In the genomic region with DNA sequence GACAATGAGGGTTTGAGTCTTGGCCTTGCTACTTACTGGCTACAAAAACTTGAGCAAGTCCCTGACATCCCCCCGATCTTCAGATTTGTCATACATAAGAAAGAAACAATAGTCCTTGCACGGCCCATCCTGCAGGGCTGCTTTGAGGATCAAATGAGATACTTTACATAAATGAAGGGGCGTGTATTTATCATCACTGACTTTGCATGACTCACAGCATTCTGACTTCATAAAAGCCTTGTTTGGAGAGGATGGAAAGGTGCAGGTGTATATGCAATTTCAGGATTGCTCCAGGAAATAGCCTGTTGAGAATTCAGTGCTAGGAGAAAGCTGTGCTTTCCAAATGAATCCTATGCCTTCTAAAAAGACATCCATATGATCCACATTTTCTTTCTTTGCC, we compare ENCODE assay signal across 22 cellular contexts.
A peak's percentile ranks its signal among the peaks of the same experiment; 100 is the strongest.
DNase-seq lines count a peak whose midpoint lies in the region; ATAC-seq, FAIRE-seq and TF ChIP-seq lines count a peak whose summit lies in the region.
"Had no signal": no experiment of that assay in that cellular context is flagged by ENCODE, and none has a peak within 500 bp of the region (broad histone marks: within the 10 kb centered on the region; RNA-seq: fewer than 3 reads in every experiment).

No MANE protein-coding gene starts in this region.

- H3K9ac ChIP-seq in neural progenitor cell: no peak overlapping the region

- DNase-seq in SIG-M5 treated with dmso at 0.1 percent for 504 hours (lab: John Stamatoyannopoulos, UW; ENCODE audit: unreplicated experiment) (peak; percentile 9), SIG-M5 (lab: John Stamatoyannopoulos, UW) (no peak), NCI-H69 (lab: John Stamatoyannopoulos, UW) (peak; percentile 0), bronchial epithelial cell (ENCODE audit: low read depth) (peak; percentile 83), neural progenitor cell (ENCODE audit: low spot score) (no peak)
- DNase-seq: DMS79 treated with DMSO at 0.1 percent for 48 hours, GDM1, KBM-7, NCI-H146, NCI-H2081 treated with DMSO at 0.1 percent for 48 hours, NCI-H2227 treated with DMSO at 0.1 percent for 48 hours, NCI-H82, SJCRH30 had no signal

- no peaks in the 10 kb centered on the region for H3K4me1 ChIP-seq in neural progenitor cell
- H3K4me1 ChIP-seq: SJCRH30 had no signal

- no peaks in the 10 kb centered on the region for H4K20me1 ChIP-seq in neural progenitor cell (ENCODE audit: low read depth)

- H3K27ac ChIP-seq in neural progenitor cell: no peak overlapping the region
- H3K27ac ChIP-seq: C4-2B, SJCRH30 had no signal

- H3K9me3 Mint-ChIP-seq in neural progenitor cell: peaks cover 8% of the 10 kb centered on the region
- H3K9me3 Mint-ChIP-seq: GM23338; T-helper 2 cell treated with Interferon-gamma antibody and Interleukin-4, amounts not matched to agents 5 μg/mL and 100 μg/mL, for 36 hours had no signal

- H3K9me3 ChIP-seq in neural progenitor cell (ENCODE audit: low read depth): no peaks in the 10 kb centered on the region
- H3K9me3 ChIP-seq: SJCRH30 had no signal

- H3F3A ChIP-seq in neural progenitor cell (ENCODE audit: low read depth): no peaks in the 10 kb centered on the region

- H3K36me3 ChIP-seq in bronchial epithelial cell (ENCODE audit: control insufficient read depth, insufficient read depth, low read length) (no peaks in the 10 kb centered on the region), neural progenitor cell (no peaks in the 10 kb centered on the region)
- H3K36me3 ChIP-seq: SJCRH30 had no signal

- H3K4me2 ChIP-seq in neural progenitor cell: no peak overlapping the region
- H3K4me2 ChIP-seq: GM23338 had no signal

- no peaks in the 10 kb centered on the region for H3K36me3 Mint-ChIP-seq in neural progenitor cell

- H3K27me3 ChIP-seq in bronchial epithelial cell (ENCODE audit: control insufficient read depth, insufficient read depth, low read length) (no peaks in the 10 kb centered on the region), neural progenitor cell (no peaks in the 10 kb centered on the region)
- H3K27me3 ChIP-seq: SJCRH30 had no signal

- peaks cover 5% of the 10 kb centered on the region for H3K27me3 Mint-ChIP-seq in neural progenitor cell (ENCODE audit: insufficient read depth, low read depth)

- FAIRE-seq in bronchial epithelial cell (lab: Jason Lieb, UNC): no peak
- FAIRE-seq: GM12878, GM18507 had no signal

- ATAC-seq in HG03139 (IDR thresholded peaks at IDR 0.05; ENCODE audit: unreplicated experiment) (no peak), GM21515 (IDR thresholded peaks at IDR 0.05; ENCODE audit: unreplicated experiment) (no peak), HG02973 (IDR thresholded peaks at IDR 0.05; ENCODE audit: unreplicated experiment) (no peak)
- ATAC-seq: GM12878, GM23338, HCT116 had no signal

- H3K4me3 ChIP-seq in bronchial epithelial cell (ENCODE audit: low read depth, low read length) (no peak overlapping the region), neural progenitor cell (no peak overlapping the region)
- H3K4me3 ChIP-seq: GM12878, GM23338, SJCRH30 had no signal

- peaks cover 2% of the 10 kb centered on the region for H3K4me1 Mint-ChIP-seq in neural progenitor cell

- TF ChIP-seq CTCF in bronchial epithelial cell (IDR thresholded peaks at IDR 0.05; ENCODE audit: insufficient read depth, low read length, severe bottlenecking): no peak
- TF ChIP-seq CTCF in neural progenitor cell (IDR thresholded peaks at IDR 0.05): no peak

- H3K79me2 ChIP-seq in neural progenitor cell (ENCODE audit: low read depth): no peaks in the 10 kb centered on the region

- peak overlapping the region; percentile 18 for H2AFZ ChIP-seq in neural progenitor cell (replicated peaks)
- H2AFZ ChIP-seq: GM23338 had no signal

- H3K4me3 Mint-ChIP-seq in neural progenitor cell: no peak overlapping the region
- H3K4me3 Mint-ChIP-seq: GM23338; T-helper 2 cell treated with Interferon-gamma antibody and Interleukin-4, amounts not matched to agents 5 μg/mL and 100 μg/mL, for 36 hours had no signal

- no peak overlapping the region for H3K27ac Mint-ChIP-seq in neural progenitor cell
- H3K27ac Mint-ChIP-seq: GM23338; T-helper 2 cell treated with Interferon-gamma antibody and Interleukin-4, amounts not matched to agents 5 μg/mL and 100 μg/mL, for 36 hours had no signal

Comparison
In these comparisons a context has a peak if more than half of its experiments do, and no peak if none do; other contexts are left out.
1. DNase-seq: peak in SIG-M5 treated with dmso at 0.1 percent for 504 hours (single experiment), NCI-H69 (single experiment) and bronchial epithelial cell (single experiment); none in SIG-M5 (single experiment) and neural progenitor cell (single experiment).